In the genomic region with DNA sequence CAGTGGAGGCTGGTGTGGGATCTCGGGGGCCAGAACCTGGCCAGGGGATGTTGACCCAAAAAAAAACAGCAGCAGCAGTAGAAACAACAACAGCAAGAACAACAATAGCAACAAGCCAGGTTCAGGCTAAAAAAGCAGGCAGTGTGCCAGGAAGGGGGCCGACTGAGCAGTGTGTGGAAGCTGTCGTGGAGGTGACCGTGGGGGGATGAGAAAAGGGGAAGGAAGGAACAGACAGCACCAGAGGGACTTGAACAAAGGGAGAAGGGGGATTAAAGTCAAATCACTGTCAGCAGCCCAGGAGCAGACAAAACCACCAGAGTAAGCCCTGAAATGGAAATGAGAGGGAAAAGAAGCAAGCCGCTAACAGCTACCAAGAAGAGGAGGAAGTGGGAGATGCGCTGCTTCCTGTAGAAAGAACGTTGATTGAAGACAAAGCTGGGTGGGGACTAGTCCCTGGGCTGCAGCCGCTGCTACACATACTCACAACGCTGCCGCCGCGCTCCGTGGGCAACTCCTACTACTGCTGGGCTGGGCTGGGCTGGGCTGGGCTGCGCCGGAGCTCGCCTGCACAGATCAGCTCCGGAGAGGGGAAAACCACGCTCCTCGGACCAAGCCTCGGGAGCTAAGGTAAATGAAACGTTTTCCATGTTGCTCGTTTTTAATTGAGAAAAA, we compare ENCODE assay signal across 8 cellular contexts. TPM values are rescaled to one million over a fixed set of nuclear protein-coding genes. Genes with fewer than 3 reads are reported as not detected.
DNase-seq lines count a peak whose midpoint lies in the region; ATAC-seq and TF ChIP-seq lines count a peak whose summit lies in the region.

Gene GNG2, plus strand, starts transcription at position 449 of the 672 bp plus-strand sequence. CDS start 90,067 bp downstream, outside the sequence.

- H3K4me3 Mint-ChIP-seq in activated B cell treated with CpG ODN at 0.5 μM for 24 hours, result peak within 1 kb of the TSS; percentile 95

- peaks cover 19% of the 10 kb centered on the region for H3K36me3 Mint-ChIP-seq in activated B cell treated with CpG ODN at 0.5 μM for 24 hours (ENCODE audit: low read depth)

- H3K27ac ChIP-seq in caudate nucleus (ENCODE audit: low read depth, low read length), result peak within 1 kb of the TSS; percentile 15

- ATAC-seq in HG03045 (IDR thresholded peaks at IDR 0.05; ENCODE audit: unreplicated experiment), result peak; percentile 91
- ATAC-seq in activated B cell treated with CpG ODN at 0.5 μM for 24 hours (ENCODE audit: low read depth), result peak; percentile 95

- peak; percentile 95 for TF ChIP-seq POLR2A in GM18526 (IDR thresholded peaks at IDR 0.05; ENCODE audit: extremely low read depth, insufficient read length)

- no peak for TF ChIP-seq CTCF in activated B cell treated with CpG ODN at 0.5 μM for 24 hours (IDR thresholded peaks at IDR 0.05)

- H3K27me3 Mint-ChIP-seq in activated B cell treated with CpG ODN at 0.5 μM for 24 hours, result no peaks in the 10 kb centered on the region

- CTCF ChIA-PET in activated B cell treated with CpG ODN at 0.5 μM for 24 hours (lab: Charles Lee), result interaction anchor here (0.6 to 3.1 kb wide), 10 partner anchors 9 to 118 kb away, joined by 3 to 11 read pairs (median 4); no protein-coding TSS in a partner anchor

- H3K27ac Mint-ChIP-seq in activated B cell treated with CpG ODN at 0.5 μM for 24 hours, result peak within 1 kb of the TSS; percentile 88

- intact Hi-C loops in activated B cell treated with CpG ODN at 0.5 μM for 24 hours (cut with micrococcal nuclease), result loop anchor here (1.0 to 10.0 kb wide), 8 partner anchors 13 to 1995 kb away; no protein-coding TSS in a partner anchor

- H3K4me1 Mint-ChIP-seq in activated B cell treated with CpG ODN at 0.5 μM for 24 hours, result peaks cover 70% of the 10 kb centered on the region

- peaks cover 2% of the 10 kb centered on the region for H3K9me3 Mint-ChIP-seq in activated B cell treated with CpG ODN at 0.5 μM for 24 hours

- DNase-seq in NCI-H2171 treated with DMSO at 0.1 percent for 48 hours (lab: John Stamatoyannopoulos, UW), result peak; percentile 77
- peak; percentile 58 for DNase-seq in activated B cell treated with CpG ODN at 0.5 μM for 24 hours
- DNase-seq in caudate nucleus (lab: John Stamatoyannopoulos, UW), result peak in 46 of 61 donors; percentile 2 to 59 (median 24)
- peak; percentile 88 for DNase-seq in islet precursor cell
- peak; percentile 67 for DNase-seq in stimulated activated CD4-positive, alpha-beta T cell treated with anti-CD3 and anti-CD28 coated beads, Interleukin-12 subunit alpha, Interleukin-12 subunit beta, amount 100 ng/mL, for 4 hours
- DNase-seq in NCI-H1048 (lab: John Stamatoyannopoulos, UW), result no peak

- POLR2A ChIA-PET in activated B cell treated with CpG ODN at 0.5 μM for 24 hours (lab: Charles Lee), result interaction anchor here (0.7 to 9.8 kb wide), 11 partner anchors 9 to 129 kb away, joined by 3 to 143 read pairs (median 10); partner anchors contain the start of gene RTRAF

RNA-seq across cellular contexts. Expression of gene GNG2, which starts in this region (rescaled TPM):
- 68.7 and 70.0 TPM in 2 replicates for total RNA-seq in activated B cell treated with CpG ODN at 0.5 μM for 24 hours
